8 cellular contexts compared by ENCODE assay signal in the genomic region with DNA sequence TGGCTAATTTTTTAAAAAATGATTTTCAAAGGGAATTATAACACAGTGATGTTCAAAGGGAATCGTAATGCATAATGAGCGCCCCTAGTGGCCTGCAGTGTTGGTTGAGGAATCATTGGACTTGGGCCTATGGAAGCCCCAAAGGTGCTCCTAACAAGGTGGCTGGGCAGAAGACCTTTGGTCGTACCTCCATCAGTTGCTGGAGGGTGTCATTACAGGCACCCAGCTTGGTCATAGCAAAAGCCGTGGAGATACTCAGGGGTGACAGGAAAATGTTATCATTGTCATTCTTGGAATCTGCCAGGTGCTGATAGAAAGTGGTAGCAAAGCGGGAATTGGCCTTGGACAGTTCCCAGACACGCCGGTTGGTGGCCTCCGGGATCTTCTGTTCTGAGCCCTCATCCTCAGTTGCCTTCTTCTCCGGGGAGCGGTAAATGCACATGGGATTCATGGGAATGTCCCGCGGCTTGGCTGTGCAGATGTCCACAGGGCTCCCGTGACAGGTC. TPM values are rescaled to one million over a fixed set of nuclear protein-coding genes. Genes with fewer than 3 reads are reported as not detected.
DNase-seq lines count a peak whose midpoint lies in the region; ATAC-seq and TF ChIP-seq lines count a peak whose summit lies in the region.

No MANE protein-coding gene starts in this region.

- H3K27ac Mint-ChIP-seq in activated CD8-positive, alpha-beta T cell treated with anti-CD3 and anti-CD28 coated beads, Interleukin-2, amount 10 ng/mL, durations not matched to agents 7 days and 5 days: no peak overlapping the region

- H3K27me3 Mint-ChIP-seq in activated CD8-positive, alpha-beta T cell treated with anti-CD3 and anti-CD28 coated beads, Interleukin-2, amount 10 ng/mL, durations not matched to agents 7 days and 5 days (ENCODE audit: low read depth): peaks cover 4% of the 10 kb centered on the region

- H3K9me3 Mint-ChIP-seq in activated CD8-positive, alpha-beta T cell treated with anti-CD3 and anti-CD28 coated beads, Interleukin-2, amount 10 ng/mL, durations not matched to agents 7 days and 5 days (ENCODE audit: insufficient read depth): no peaks in the 10 kb centered on the region

- DNase-seq in SIG-M5 treated with dmso at 0.1 percent for 504 hours (lab: John Stamatoyannopoulos, UW; ENCODE audit: unreplicated experiment) (peak; percentile 49), SIG-M5 (lab: John Stamatoyannopoulos, UW) (no peak), MG63 (peak; percentile 24), lower lobe of right lung (no peak), NCI-H1436 treated with DMSO at 0.1 percent for 48 hours (lab: John Stamatoyannopoulos, UW) (no peak), head of caudate nucleus (no peak)
- DNase-seq in activated CD8-positive, alpha-beta T cell treated with anti-CD3 and anti-CD28 coated beads, Interleukin-2, amount 10 ng/mL, durations not matched to agents 7 days and 5 days: peak; percentile 30

- no peak overlapping the region for H3K4me3 ChIP-seq in MG63
- no peak overlapping the region for H3K4me3 ChIP-seq in lower lobe of right lung

- H3K36me3 ChIP-seq in MG63: no peaks in the 10 kb centered on the region
- no peaks in the 10 kb centered on the region for H3K36me3 ChIP-seq in lower lobe of right lung

- H3K4me1 Mint-ChIP-seq in activated CD8-positive, alpha-beta T cell treated with anti-CD3 and anti-CD28 coated beads, Interleukin-2, amount 10 ng/mL, durations not matched to agents 7 days and 5 days (ENCODE audit: low read depth): no peaks in the 10 kb centered on the region

- H3K9me3 ChIP-seq in MG63: no peaks in the 10 kb centered on the region
- no peaks in the 10 kb centered on the region for H3K9me3 ChIP-seq in lower lobe of right lung

- no peaks in the 10 kb centered on the region for H3K36me3 Mint-ChIP-seq in activated CD8-positive, alpha-beta T cell treated with anti-CD3 and anti-CD28 coated beads, Interleukin-2, amount 10 ng/mL, durations not matched to agents 7 days and 5 days (ENCODE audit: low read depth)

- H3K27me3 ChIP-seq in MG63 (no peaks in the 10 kb centered on the region), lower lobe of right lung (ENCODE audit: low read depth) (no peaks in the 10 kb centered on the region)

- no peak overlapping the region for H3K27ac ChIP-seq in lower lobe of right lung

- POLR2A ChIA-PET in activated CD8-positive, alpha-beta T cell treated with anti-CD3 and anti-CD28 coated beads, Interleukin-2, amount 10 ng/mL, durations not matched to agents 7 days and 5 days (lab: Charles Lee): no interaction called here

- intact Hi-C loops in lower lobe of right lung (cut with DNase I) (no loop called here), head of caudate nucleus (cut with DNase I) (no loop called here)

- no peak for ATAC-seq in activated CD8-positive, alpha-beta T cell treated with anti-CD3 and anti-CD28 coated beads, Interleukin-2, amount 10 ng/mL, durations not matched to agents 7 days and 5 days
- ATAC-seq in lower lobe of right lung (peak in 1 of 2 donors; percentile 47), HG02763 (IDR thresholded peaks at IDR 0.05; ENCODE audit: unreplicated experiment) (no peak)

- H3K4me3 Mint-ChIP-seq in activated CD8-positive, alpha-beta T cell treated with anti-CD3 and anti-CD28 coated beads, Interleukin-2, amount 10 ng/mL, durations not matched to agents 7 days and 5 days: no peak overlapping the region

- CTCF ChIA-PET in activated CD8-positive, alpha-beta T cell treated with anti-CD3 and anti-CD28 coated beads, Interleukin-2, amount 10 ng/mL, durations not matched to agents 7 days and 5 days (lab: Charles Lee): interaction anchor here (0.6 to 1.1 kb wide), 2 partner anchors 11 to 21 kb away, joined by 3 read pairs; no protein-coding TSS in a partner anchor

- TF ChIP-seq CTCF in lower lobe of right lung (IDR thresholded peaks at IDR 0.05): peak; percentile 47

- no peaks in the 10 kb centered on the region for H3K4me1 ChIP-seq in lower lobe of right lung

RNA-seq across cellular contexts. Expression of gene SERPINC1, which starts 2.7 kb away (rescaled TPM):
- not detected in 2 replicates for total RNA-seq in MG63 (2014; rRNA removed; shearing (Covaris generic); ENCODE audit: low replicate concordance)
- not detected for total RNA-seq in activated CD8-positive, alpha-beta T cell treated with anti-CD3 and anti-CD28 coated beads, Interleukin-2, amount 10 ng/mL, durations not matched to agents 7 days and 5 days
- total RNA-seq in lower lobe of right lung: 0.30 TPM

RNA-seq across cellular contexts. Expression of gene ZBTB37, which starts 46.2 kb away (rescaled TPM):
- total RNA-seq in MG63 (2014; rRNA removed; shearing (Covaris generic); ENCODE audit: low replicate concordance): 3.1 and 3.2 TPM in 2 replicates
- total RNA-seq in activated CD8-positive, alpha-beta T cell treated with anti-CD3 and anti-CD28 coated beads, Interleukin-2, amount 10 ng/mL, durations not matched to agents 7 days and 5 days: 10 to 100 TPM in 1 of 2 experiments, 1 to 10 TPM in 1; 9.2 to 11.2 TPM
- total RNA-seq in lower lobe of right lung: 15.6 TPM

RNA-seq across cellular contexts. Expression of gene GAS5, which starts 46.6 kb away (rescaled TPM):
- 531 and 1,049 TPM in 2 replicates for total RNA-seq in MG63 (2014; rRNA removed; shearing (Covaris generic); ENCODE audit: low replicate concordance)
- total RNA-seq in activated CD8-positive, alpha-beta T cell treated with anti-CD3 and anti-CD28 coated beads, Interleukin-2, amount 10 ng/mL, durations not matched to agents 7 days and 5 days: 100 to 1,000 TPM; 356 to 367 TPM
- 282 TPM for total RNA-seq in lower lobe of right lung

Comparison
In these comparisons a context has a peak if more than half of its experiments do, and no peak if none do; other contexts are left out.
1. DNase-seq: peak in SIG-M5 treated with dmso at 0.1 percent for 504 hours (single experiment), MG63 (single experiment) and activated CD8-positive, alpha-beta T cell treated with anti-CD3 and anti-CD28 coated beads, Interleukin-2, amount 10 ng/mL, durations not matched to agents 7 days and 5 days (single experiment); none in SIG-M5 (single experiment), lower lobe of right lung (single experiment), NCI-H1436 treated with DMSO at 0.1 percent for 48 hours (single experiment) and head of caudate nucleus (0 of 42).